ENCODE assay signal across 24 cellular contexts in the genomic region with DNA sequence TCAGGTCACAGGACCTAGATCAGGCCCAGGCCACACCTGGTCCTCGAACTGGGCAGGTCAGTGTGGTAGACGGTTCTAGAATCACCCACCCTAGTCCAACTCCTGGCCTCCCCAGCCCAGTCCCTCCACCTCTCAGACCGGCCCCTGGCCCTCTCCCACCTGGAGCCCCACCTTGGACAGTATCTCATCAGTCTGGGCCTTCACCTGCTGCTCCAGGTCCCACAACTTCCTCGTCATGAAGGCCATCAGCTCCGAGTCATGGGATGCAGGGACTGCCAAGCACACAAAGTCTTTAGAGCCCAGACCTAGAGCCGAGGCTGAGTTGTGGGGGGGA. TPM values are rescaled to one million over a fixed set of nuclear protein-coding genes. Genes with fewer than 3 reads are reported as not detected.
"Had no signal": no experiment of that assay in that cellular context is flagged by ENCODE, and none has a peak within 500 bp of the region (broad histone marks: within the 10 kb centered on the region; RNA-seq: fewer than 3 reads in every experiment).

No MANE protein-coding gene starts in this region.

- H3K4me1 ChIP-seq: adrenal gland, ascending aorta, colonic mucosa, pancreas, right lobe of liver had no signal

- H3K4me3 Mint-ChIP-seq: activated naive CD4-positive, alpha-beta T cell treated with anti-CD3 and anti-CD28 coated beads, Interleukin-2, amount 50 U/mL, for 24 hours; endodermal cell; natural killer cell treated with Interleukin-12 subunit alpha and Interleukin-12 subunit beta and Interleukin-15 and Interleukin-18, amount 100 ng/mL, for 72 hours; stimulated activated memory B cell treated with anti-CD40 and anti-IgM and Interleukin-4, amounts not matched to agents 10 μg/mL and 1 μg/mL and 100 μg/mL, for 72 hours; WTC11 had no signal

- H3K36me3 Mint-ChIP-seq: activated naive CD4-positive, alpha-beta T cell treated with anti-CD3 and anti-CD28 coated beads, Interleukin-2, amount 50 U/mL, for 24 hours; natural killer cell treated with Interleukin-12 subunit alpha and Interleukin-12 subunit beta and Interleukin-15 and Interleukin-18, amount 100 ng/mL, for 72 hours; WTC11 had no signal

- H3K27ac ChIP-seq: adrenal gland, ascending aorta, colonic mucosa, left lung, pancreas, right lobe of liver, stomach, suprapubic skin, tibial nerve had no signal

- H3K27ac Mint-ChIP-seq: activated naive CD4-positive, alpha-beta T cell treated with anti-CD3 and anti-CD28 coated beads, Interleukin-2, amount 50 U/mL, for 24 hours; endodermal cell; natural killer cell treated with Interleukin-12 subunit alpha and Interleukin-12 subunit beta and Interleukin-15 and Interleukin-18, amount 100 ng/mL, for 72 hours; WTC11 had no signal

- H3K27me3 ChIP-seq: adrenal gland, ascending aorta, colonic mucosa, left lung, pancreas, right lobe of liver, stomach, suprapubic skin, tibial nerve had no signal

- H3K36me3 ChIP-seq: adrenal gland, ascending aorta, colonic mucosa, pancreas, right lobe of liver had no signal

- H3K4me1 Mint-ChIP-seq: endodermal cell had no signal

- FAIRE-seq: pancreas, small intestine, urothelium cell line had no signal

- H3K27me3 Mint-ChIP-seq: activated naive CD4-positive, alpha-beta T cell treated with anti-CD3 and anti-CD28 coated beads, Interleukin-2, amount 50 U/mL, for 24 hours; natural killer cell treated with Interleukin-12 subunit alpha and Interleukin-12 subunit beta and Interleukin-15 and Interleukin-18, amount 100 ng/mL, for 72 hours; stimulated activated memory B cell treated with anti-CD40 and anti-IgM and Interleukin-4, amounts not matched to agents 10 μg/mL and 1 μg/mL and 100 μg/mL, for 72 hours had no signal

- ATAC-seq: left lung; pancreas; stimulated activated memory B cell treated with anti-CD40 and anti-IgM and Interleukin-4, amounts not matched to agents 10 μg/mL and 1 μg/mL and 100 μg/mL, for 72 hours; WTC11 had no signal

- H3K9me3 Mint-ChIP-seq: activated naive CD4-positive, alpha-beta T cell treated with anti-CD3 and anti-CD28 coated beads, Interleukin-2, amount 50 U/mL, for 24 hours; endodermal cell; natural killer cell treated with Interleukin-12 subunit alpha and Interleukin-12 subunit beta and Interleukin-15 and Interleukin-18, amount 100 ng/mL, for 72 hours; stimulated activated memory B cell treated with anti-CD40 and anti-IgM and Interleukin-4, amounts not matched to agents 10 μg/mL and 1 μg/mL and 100 μg/mL, for 72 hours; WTC11 had no signal

- H3K9me3 ChIP-seq: adrenal gland, ascending aorta, colonic mucosa, left lung, pancreas, right lobe of liver, stomach, suprapubic skin, tibial nerve had no signal

- H3K4me3 ChIP-seq: adrenal gland, ascending aorta, colonic mucosa, left lung, pancreas, right lobe of liver, stomach, suprapubic skin, tibial nerve had no signal

- DNase-seq: activated gamma-delta T cell treated with Interleukin-2 at 50 U/mL for 16 hours; activated T-cell treated with anti-CD3 and anti-CD28 coated beads, Interleukin-2, amount 50 U/mL, for 1 hour; adrenal gland; colonic mucosa; endodermal cell; left lung; midbrain; pancreas; right lobe of liver; small intestine; stomach; T-helper 9 cell had no signal

RNA-seq across cellular contexts. Expression of a gene that starts 20.0 kb away (rescaled TPM):
- total RNA-seq: ascending aorta, epithelial cell of proximal tubule, fibroblast of lung, kidney epithelial cell, lung microvascular endothelial cell had no signal

RNA-seq across cellular contexts. Expression of a gene that starts 56.2 kb away (rescaled TPM):
- total RNA-seq: adrenal gland, ascending aorta, fibroblast of lung, lung microvascular endothelial cell had no signal
- polyA plus RNA-seq: fibroblast of lung had no signal
